ENCODE assay signal across 15 cellular contexts in the genomic region with DNA sequence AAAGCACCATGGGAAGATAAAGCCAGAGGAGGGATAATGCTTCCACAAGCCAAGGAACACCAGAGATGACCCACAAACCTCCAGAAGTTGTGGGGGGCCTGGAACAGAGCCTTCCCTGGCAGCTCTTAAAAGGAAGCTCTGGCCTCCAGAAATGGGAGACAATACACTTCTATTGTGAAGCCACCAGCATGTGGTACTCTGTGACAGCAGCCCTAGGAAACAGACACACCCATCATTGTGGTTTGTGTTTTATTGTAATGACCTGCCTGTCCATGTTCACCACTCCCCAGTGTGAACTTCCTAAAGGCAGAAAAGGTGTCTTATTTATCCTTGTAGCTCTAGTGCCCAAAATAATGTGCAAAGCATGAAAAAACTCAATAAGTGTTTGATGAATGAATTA.
"Had no signal": no experiment of that assay in that cellular context is flagged by ENCODE, and none has a peak within 500 bp of the region (broad histone marks: within the 10 kb centered on the region; RNA-seq: fewer than 3 reads in every experiment).

No MANE protein-coding gene starts in this region.

- H2AFZ ChIP-seq: parathyroid adenoma had no signal

- H3K36me3 ChIP-seq: neutrophil, transverse colon had no signal

- H3K4me1 ChIP-seq: parathyroid adenoma, transverse colon had no signal

- H3K9me3 Mint-ChIP-seq: activated naive CD4-positive, alpha-beta T cell treated with anti-CD3 and anti-CD28 coated beads, Interleukin-2, amount 50 U/mL, for 24 hours had no signal

- H3K4me3 ChIP-seq: transverse colon had no signal

- H3K27me3 Mint-ChIP-seq: activated naive CD4-positive, alpha-beta T cell treated with anti-CD3 and anti-CD28 coated beads, Interleukin-2, amount 50 U/mL, for 24 hours; naive thymus-derived CD8-positive, alpha-beta T cell had no signal

- H3K4me3 Mint-ChIP-seq: activated naive CD4-positive, alpha-beta T cell treated with anti-CD3 and anti-CD28 coated beads, Interleukin-2, amount 50 U/mL, for 24 hours; T-helper 1 cell treated with Interleukin-12 subunit alpha and Interleukin-12 subunit beta and Interleukin-4 antibody, amounts not matched to agents 30 μg/mL and 1 μg/mL, for 36 hours; WTC11 had no signal

- H3K27ac Mint-ChIP-seq: activated naive CD4-positive, alpha-beta T cell treated with anti-CD3 and anti-CD28 coated beads, Interleukin-2, amount 50 U/mL, for 24 hours; activated T-helper 2 cell treated with anti-CD3 and anti-CD28 coated beads, Interferon-gamma antibody, Interleukin-2, Interleukin-4, amounts not matched to agents 10 μg/mL and 5 μg/mL and 100 μg/mL, durations not matched to agents 14 hours and 24 hours and 36 hours; T-helper 1 cell treated with Interleukin-12 subunit alpha and Interleukin-12 subunit beta and Interleukin-4 antibody, amounts not matched to agents 30 μg/mL and 1 μg/mL, for 36 hours; WTC11 had no signal

- H3K36me3 Mint-ChIP-seq: activated naive CD4-positive, alpha-beta T cell treated with anti-CD3 and anti-CD28 coated beads, Interleukin-2, amount 50 U/mL, for 24 hours; WTC11 had no signal

- DNase-seq: activated CD4-positive, alpha-beta T cell treated with anti-CD3 and anti-CD28 coated beads, Interleukin-2, amount 50 U/mL, for 1 hour; activated T-cell treated with anti-CD3 and anti-CD28 coated beads, Interleukin-2, amount 50 U/mL, for 1 hour; amniotic stem cell; islet precursor cell; naive thymus-derived CD8-positive, alpha-beta T cell; stimulated activated CD4-positive, alpha-beta T cell treated with anti-CD3 and anti-CD28 coated beads, Interleukin-4, amount 100 ng/mL, for 1 hour; stimulated activated naive CD4-positive, alpha-beta T cell treated with Interleukin-2 at 50 U/mL for 16 hours; transverse colon had no signal

- H3K9me3 ChIP-seq: neutrophil, transverse colon had no signal

- H3K27ac ChIP-seq: neutrophil, parathyroid adenoma, transverse colon had no signal

- H3K79me2 ChIP-seq: parathyroid adenoma had no signal

- H3K4me1 Mint-ChIP-seq: activated naive CD4-positive, alpha-beta T cell treated with anti-CD3 and anti-CD28 coated beads, Interleukin-2, amount 50 U/mL, for 24 hours had no signal

- ATAC-seq: left lobe of liver; naive thymus-derived CD8-positive, alpha-beta T cell; WTC11 had no signal

- H3K27me3 ChIP-seq: neutrophil, transverse colon had no signal

- H3K9ac ChIP-seq: parathyroid adenoma had no signal
